ENCODE assay signal across 1 cellular context in the genomic region with DNA sequence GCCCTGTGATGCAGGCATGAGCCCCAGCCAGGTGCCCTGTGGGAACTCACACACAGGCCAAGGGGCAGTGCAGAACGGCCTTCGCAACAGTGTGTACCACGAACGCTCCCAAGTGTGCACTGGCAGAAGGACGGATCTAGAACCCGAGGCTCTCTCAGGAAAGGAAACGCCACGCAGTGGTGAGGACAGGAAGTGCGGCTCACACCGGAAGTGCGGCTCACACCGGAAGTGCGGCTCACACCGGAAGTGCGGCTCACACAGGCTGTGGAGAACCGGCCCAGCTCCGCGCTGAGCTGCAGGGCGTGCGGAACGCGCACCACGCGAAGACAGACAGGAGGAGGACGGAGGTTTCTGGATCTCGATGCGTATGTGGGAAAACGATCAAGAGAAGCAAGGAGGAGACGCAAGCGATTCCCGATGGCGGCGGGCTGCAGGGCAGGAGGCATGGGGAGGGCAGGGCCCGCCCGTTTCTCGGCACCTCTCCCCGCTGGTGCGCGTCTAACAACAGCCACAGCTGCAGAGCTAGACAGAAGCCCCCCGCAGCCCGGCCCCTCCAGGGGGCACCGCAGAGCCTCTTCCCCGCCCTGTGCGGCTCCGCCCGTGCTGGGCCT.
TF ChIP-seq lines count a peak whose summit lies in the region.

No MANE protein-coding gene starts in this region.

TF ChIP-seq in GM12878, 131 proteins besides CTCF, POLR2A, EP300 and RAD21:
- TF ChIP-seq GABPA (IDR thresholded peaks at IDR 0.05; ENCODE audit: low read depth) (0 out of 2 replicates have a peak, but pooled peaks have one; percentile 30), TAF1 (IDR thresholded peaks at IDR 0.05; ENCODE audit: borderline replicate concordance, low read depth, low read length) (no peak), ZNF24 (IDR thresholded peaks at IDR 0.05) (no peak), TARDBP (IDR thresholded peaks at IDR 0.05; ENCODE audit: borderline replicate concordance) (no peak), NFIC (IDR thresholded peaks at IDR 0.05; ENCODE audit: low read depth, low read length) (no peak), EED (IDR thresholded peaks at IDR 0.05; ENCODE audit: low read depth) (no peak), KAT2A (conservative IDR thresholded peaks at IDR 0.05; ENCODE audit: control insufficient read depth, low read depth, low read length) (no peak)
- TF ChIP-seq, protein P1, sequence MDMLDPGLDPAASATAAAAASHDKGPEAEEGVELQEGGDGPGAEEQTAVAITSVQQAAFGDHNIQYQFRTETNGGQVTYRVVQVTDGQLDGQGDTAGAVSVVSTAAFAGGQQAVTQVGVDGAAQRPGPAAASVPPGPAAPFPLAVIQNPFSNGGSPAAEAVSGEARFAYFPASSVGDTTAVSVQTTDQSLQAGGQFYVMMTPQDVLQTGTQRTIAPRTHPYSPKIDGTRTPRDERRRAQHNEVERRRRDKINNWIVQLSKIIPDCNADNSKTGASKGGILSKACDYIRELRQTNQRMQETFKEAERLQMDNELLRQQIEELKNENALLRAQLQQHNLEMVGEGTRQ (IDR thresholded peaks at IDR 0.05; ENCODE audit: borderline replicate concordance, low read depth, low read length) = no peak
